In the genomic region with DNA sequence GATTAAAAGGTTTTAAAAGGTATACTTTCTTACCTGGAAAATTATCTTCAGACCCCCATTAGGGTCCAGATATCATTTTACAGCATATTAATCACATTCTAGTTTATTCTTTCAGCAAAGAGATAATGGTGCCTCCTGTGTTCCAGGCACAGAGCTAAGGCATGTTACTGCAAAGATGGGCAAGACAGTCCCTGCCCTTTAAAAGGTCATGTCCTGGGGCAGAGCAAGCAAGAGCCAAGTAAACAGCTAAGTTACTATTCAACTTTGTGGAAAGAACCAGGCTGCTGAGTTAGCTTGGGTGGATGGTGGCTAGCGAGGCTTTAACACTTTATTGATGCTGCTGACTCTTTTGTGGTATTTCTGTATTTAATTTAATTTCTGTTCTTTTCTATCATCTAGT, we compare ENCODE assay signal across 1 cellular context.
TF ChIP-seq lines count a peak whose summit lies in the region.

No MANE protein-coding gene starts in this region.

TF ChIP-seq in HepG2, 621 proteins besides CTCF, POLR2A, EP300 and RAD21 (continued from another document and continues in another):
- TF ChIP-seq ZNF496 (CRISPR knock-in tag; IDR thresholded peaks at IDR 0.05; ENCODE audit: insufficient replicate concordance): no peak
- no peak for TF ChIP-seq SIN3A (IDR thresholded peaks at IDR 0.05; ENCODE audit: borderline replicate concordance, low read depth, low read length)
- no peak for TF ChIP-seq ZNF782 (CRISPR knock-in tag; IDR thresholded peaks at IDR 0.05; ENCODE audit: borderline replicate concordance)
- no peak for TF ChIP-seq ZNF552 (CRISPR knock-in tag; IDR thresholded peaks at IDR 0.05; ENCODE audit: borderline replicate concordance)
- TF ChIP-seq ZNF230 (CRISPR knock-in tag; IDR thresholded peaks at IDR 0.05): no peak
- TF ChIP-seq, protein P1, sequence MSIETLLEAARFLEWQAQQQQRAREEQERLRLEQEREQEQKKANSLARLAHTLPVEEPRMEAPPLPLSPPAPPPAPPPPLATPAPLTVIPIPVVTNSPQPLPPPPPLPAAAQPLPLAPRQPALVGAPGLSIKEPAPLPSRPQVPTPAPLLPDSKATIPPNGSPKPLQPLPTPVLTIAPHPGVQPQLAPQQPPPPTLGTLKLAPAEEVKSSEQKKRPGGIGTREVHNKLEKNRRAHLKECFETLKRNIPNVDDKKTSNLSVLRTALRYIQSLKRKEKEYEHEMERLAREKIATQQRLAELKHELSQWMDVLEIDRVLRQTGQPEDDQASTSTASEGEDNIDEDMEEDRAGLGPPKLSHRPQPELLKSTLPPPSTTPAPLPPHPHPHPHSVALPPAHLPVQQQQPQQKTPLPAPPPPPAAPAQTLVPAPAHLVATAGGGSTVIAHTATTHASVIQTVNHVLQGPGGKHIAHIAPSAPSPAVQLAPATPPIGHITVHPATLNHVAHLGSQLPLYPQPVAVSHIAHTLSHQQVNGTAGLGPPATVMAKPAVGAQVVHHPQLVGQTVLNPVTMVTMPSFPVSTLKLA (IDR thresholded peaks at IDR 0.05): no peak
- TF ChIP-seq ZNF350 (CRISPR knock-in tag; IDR thresholded peaks at IDR 0.05; ENCODE audit: borderline replicate concordance, low read depth): no peak
- TF ChIP-seq ERF (CRISPR knock-in tag; IDR thresholded peaks at IDR 0.05): peak; percentile 61; the same call in 1 of the 2 replicates
- no peak for TF ChIP-seq ZNF136 (CRISPR knock-in tag; IDR thresholded peaks at IDR 0.05; ENCODE audit: low read depth)
- TF ChIP-seq, protein P2, sequence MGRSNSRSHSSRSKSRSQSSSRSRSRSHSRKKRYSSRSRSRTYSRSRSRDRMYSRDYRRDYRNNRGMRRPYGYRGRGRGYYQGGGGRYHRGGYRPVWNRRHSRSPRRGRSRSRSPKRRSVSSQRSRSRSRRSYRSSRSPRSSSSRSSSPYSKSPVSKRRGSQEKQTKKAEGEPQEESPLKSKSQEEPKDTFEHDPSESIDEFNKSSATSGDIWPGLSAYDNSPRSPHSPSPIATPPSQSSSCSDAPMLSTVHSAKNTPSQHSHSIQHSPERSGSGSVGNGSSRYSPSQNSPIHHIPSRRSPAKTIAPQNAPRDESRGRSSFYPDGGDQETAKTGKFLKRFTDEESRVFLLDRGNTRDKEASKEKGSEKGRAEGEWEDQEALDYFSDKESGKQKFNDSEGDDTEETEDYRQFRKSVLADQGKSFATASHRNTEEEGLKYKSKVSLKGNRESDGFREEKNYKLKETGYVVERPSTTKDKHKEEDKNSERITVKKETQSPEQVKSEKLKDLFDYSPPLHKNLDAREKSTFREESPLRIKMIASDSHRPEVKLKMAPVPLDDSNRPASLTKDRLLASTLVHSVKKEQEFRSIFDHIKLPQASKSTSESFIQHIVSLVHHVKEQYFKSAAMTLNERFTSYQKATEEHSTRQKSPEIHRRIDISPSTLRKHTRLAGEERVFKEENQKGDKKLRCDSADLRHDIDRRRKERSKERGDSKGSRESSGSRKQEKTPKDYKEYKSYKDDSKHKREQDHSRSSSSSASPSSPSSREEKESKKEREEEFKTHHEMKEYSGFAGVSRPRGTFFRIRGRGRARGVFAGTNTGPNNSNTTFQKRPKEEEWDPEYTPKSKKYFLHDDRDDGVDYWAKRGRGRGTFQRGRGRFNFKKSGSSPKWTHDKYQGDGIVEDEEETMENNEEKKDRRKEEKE (IDR thresholded peaks at IDR 0.05): no peak
- TF ChIP-seq RFX3 (CRISPR knock-in tag; IDR thresholded peaks at IDR 0.05): no peak
- 0 out of 2 replicates have a peak, but pooled peaks have one; percentile 31 for TF ChIP-seq ZKSCAN8 (CRISPR knock-in tag; IDR thresholded peaks at IDR 0.05; ENCODE audit: borderline replicate concordance)
- no peak for TF ChIP-seq ZNF367 (CRISPR knock-in tag; IDR thresholded peaks at IDR 0.05; ENCODE audit: borderline replicate concordance)
- TF ChIP-seq FOXJ3 (CRISPR knock-in tag; IDR thresholded peaks at IDR 0.05; ENCODE audit: borderline replicate concordance): peak; percentile 46; the same call in 1 of the 2 replicates
- TF ChIP-seq ZMYM3 (CRISPR knock-in tag; IDR thresholded peaks at IDR 0.05): peak; percentile 72
- TF ChIP-seq, protein P3, sequence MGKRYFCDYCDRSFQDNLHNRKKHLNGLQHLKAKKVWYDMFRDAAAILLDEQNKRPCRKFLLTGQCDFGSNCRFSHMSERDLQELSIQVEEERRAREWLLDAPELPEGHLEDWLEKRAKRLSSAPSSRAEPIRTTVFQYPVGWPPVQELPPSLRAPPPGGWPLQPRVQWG (CRISPR knock-in tag; IDR thresholded peaks at IDR 0.05; ENCODE audit: borderline replicate concordance, low read depth): no peak
- TF ChIP-seq, protein P4, sequence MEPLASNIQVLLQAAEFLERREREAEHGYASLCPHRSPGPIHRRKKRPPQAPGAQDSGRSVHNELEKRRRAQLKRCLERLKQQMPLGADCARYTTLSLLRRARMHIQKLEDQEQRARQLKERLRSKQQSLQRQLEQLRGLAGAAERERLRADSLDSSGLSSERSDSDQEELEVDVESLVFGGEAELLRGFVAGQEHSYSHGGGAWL (CRISPR knock-in tag; IDR thresholded peaks at IDR 0.05): no peak
- TF ChIP-seq NR2F1 (CRISPR knock-in tag; IDR thresholded peaks at IDR 0.05): peak; percentile 53 to 95; a peak in 3 of 4 replicates
- TF ChIP-seq CREB1 (IDR thresholded peaks at IDR 0.05): no peak
- TF ChIP-seq CREB1 (CRISPR knock-in tag; IDR thresholded peaks at IDR 0.05): 0 out of 2 replicates have a peak, but pooled peaks have one; percentile 16
- TF ChIP-seq PHF8 (CRISPR knock-in tag; IDR thresholded peaks at IDR 0.05): no peak
- TF ChIP-seq, protein P5, sequence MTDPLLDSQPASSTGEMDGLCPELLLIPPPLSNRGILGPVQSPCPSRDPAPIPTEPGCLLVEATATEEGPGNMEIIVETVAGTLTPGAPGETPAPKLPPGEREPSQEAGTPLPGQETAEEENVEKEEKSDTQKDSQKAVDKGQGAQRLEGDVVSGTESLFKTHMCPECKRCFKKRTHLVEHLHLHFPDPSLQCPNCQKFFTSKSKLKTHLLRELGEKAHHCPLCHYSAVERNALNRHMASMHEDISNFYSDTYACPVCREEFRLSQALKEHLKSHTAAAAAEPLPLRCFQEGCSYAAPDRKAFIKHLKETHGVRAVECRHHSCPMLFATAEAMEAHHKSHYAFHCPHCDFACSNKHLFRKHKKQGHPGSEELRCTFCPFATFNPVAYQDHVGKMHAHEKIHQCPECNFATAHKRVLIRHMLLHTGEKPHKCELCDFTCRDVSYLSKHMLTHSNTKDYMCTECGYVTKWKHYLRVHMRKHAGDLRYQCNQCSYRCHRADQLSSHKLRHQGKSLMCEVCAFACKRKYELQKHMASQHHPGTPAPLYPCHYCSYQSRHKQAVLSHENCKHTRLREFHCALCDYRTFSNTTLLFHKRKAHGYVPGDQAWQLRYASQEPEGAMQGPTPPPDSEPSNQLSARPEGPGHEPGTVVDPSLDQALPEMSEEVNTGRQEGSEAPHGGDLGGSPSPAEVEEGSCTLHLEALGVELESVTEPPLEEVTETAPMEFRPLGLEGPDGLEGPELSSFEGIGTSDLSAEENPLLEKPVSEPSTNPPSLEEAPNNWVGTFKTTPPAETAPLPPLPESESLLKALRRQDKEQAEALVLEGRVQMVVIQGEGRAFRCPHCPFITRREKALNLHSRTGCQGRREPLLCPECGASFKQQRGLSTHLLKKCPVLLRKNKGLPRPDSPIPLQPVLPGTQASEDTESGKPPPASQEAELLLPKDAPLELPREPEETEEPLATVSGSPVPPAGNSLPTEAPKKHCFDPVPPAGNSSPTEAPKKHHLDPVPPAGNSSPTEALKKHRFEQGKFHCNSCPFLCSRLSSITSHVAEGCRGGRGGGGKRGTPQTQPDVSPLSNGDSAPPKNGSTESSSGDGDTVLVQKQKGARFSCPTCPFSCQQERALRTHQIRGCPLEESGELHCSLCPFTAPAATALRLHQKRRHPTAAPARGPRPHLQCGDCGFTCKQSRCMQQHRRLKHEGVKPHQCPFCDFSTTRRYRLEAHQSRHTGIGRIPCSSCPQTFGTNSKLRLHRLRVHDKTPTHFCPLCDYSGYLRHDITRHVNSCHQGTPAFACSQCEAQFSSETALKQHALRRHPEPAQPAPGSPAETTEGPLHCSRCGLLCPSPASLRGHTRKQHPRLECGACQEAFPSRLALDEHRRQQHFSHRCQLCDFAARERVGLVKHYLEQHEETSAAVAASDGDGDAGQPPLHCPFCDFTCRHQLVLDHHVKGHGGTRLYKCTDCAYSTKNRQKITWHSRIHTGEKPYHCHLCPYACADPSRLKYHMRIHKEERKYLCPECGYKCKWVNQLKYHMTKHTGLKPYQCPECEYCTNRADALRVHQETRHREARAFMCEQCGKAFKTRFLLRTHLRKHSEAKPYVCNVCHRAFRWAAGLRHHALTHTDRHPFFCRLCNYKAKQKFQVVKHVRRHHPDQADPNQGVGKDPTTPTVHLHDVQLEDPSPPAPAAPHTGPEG (CRISPR knock-in tag; IDR thresholded peaks at IDR 0.05): no peak
- TF ChIP-seq MED1 (CRISPR knock-in tag; IDR thresholded peaks at IDR 0.05): peak; percentile 56
- TF ChIP-seq, protein P6, sequence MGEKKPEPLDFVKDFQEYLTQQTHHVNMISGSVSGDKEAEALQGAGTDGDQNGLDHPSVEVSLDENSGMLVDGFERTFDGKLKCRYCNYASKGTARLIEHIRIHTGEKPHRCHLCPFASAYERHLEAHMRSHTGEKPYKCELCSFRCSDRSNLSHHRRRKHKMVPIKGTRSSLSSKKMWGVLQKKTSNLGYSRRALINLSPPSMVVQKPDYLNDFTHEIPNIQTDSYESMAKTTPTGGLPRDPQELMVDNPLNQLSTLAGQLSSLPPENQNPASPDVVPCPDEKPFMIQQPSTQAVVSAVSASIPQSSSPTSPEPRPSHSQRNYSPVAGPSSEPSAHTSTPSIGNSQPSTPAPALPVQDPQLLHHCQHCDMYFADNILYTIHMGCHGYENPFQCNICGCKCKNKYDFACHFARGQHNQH (CRISPR knock-in tag; IDR thresholded peaks at IDR 0.05): peak; percentile 34; the same call in 1 of the 2 replicates
- no peak for TF ChIP-seq ZMYM2 (CRISPR knock-in tag; IDR thresholded peaks at IDR 0.05)
- TF ChIP-seq ZNF235 (CRISPR knock-in tag; IDR thresholded peaks at IDR 0.05; ENCODE audit: borderline replicate concordance): no peak
- TF ChIP-seq KDM4B (CRISPR knock-in tag; IDR thresholded peaks at IDR 0.05): no peak
- no peak for TF ChIP-seq ZNF761 (CRISPR knock-in tag; conservative IDR thresholded peaks at IDR 0.05)
- no peak for TF ChIP-seq ZNF12 (CRISPR knock-in tag; IDR thresholded peaks at IDR 0.05)
- peak; percentile 61; the same call in 1 of the 2 replicates for TF ChIP-seq ZNF614 (CRISPR knock-in tag; IDR thresholded peaks at IDR 0.05; ENCODE audit: borderline replicate concordance)
- TF ChIP-seq, protein P7, sequence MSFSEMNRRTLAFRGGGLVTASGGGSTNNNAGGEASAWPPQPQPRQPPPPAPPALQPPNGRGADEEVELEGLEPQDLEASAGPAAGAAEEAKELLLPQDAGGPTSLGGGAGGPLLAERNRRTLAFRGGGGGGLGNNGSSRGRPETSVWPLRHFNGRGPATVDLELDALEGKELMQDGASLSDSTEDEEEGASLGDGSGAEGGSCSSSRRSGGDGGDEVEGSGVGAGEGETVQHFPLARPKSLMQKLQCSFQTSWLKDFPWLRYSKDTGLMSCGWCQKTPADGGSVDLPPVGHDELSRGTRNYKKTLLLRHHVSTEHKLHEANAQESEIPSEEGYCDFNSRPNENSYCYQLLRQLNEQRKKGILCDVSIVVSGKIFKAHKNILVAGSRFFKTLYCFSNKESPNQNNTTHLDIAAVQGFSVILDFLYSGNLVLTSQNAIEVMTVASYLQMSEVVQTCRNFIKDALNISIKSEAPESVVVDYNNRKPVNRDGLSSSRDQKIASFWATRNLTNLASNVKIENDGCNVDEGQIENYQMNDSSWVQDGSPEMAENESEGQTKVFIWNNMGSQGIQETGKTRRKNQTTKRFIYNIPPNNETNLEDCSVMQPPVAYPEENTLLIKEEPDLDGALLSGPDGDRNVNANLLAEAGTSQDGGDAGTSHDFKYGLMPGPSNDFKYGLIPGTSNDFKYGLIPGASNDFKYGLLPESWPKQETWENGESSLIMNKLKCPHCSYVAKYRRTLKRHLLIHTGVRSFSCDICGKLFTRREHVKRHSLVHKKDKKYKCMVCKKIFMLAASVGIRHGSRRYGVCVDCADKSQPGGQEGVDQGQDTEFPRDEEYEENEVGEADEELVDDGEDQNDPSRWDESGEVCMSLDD (CRISPR knock-in tag; IDR thresholded peaks at IDR 0.05; ENCODE audit: borderline replicate concordance): no peak
- no peak for TF ChIP-seq PCBP1 (IDR thresholded peaks at IDR 0.05; ENCODE audit: borderline replicate concordance, low read depth, low read length)
- TF ChIP-seq NR2C2 (CRISPR knock-in tag; IDR thresholded peaks at IDR 0.05; ENCODE audit: borderline replicate concordance): 0 out of 2 replicates have a peak, but pooled peaks have one; percentile 45
- peak; percentile 37; the same call in 1 of the 2 replicates for TF ChIP-seq RBFOX2 (IDR thresholded peaks at IDR 0.05; ENCODE audit: low read depth, low read length)
- TF ChIP-seq NFKBIZ (CRISPR knock-in tag; IDR thresholded peaks at IDR 0.05): no peak
- TF ChIP-seq, protein P8, sequence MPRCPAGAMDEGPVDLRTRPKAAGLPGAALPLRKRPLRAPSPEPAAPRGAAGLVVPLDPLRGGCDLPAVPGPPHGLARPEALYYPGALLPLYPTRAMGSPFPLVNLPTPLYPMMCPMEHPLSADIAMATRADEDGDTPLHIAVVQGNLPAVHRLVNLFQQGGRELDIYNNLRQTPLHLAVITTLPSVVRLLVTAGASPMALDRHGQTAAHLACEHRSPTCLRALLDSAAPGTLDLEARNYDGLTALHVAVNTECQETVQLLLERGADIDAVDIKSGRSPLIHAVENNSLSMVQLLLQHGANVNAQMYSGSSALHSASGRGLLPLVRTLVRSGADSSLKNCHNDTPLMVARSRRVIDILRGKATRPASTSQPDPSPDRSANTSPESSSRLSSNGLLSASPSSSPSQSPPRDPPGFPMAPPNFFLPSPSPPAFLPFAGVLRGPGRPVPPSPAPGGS (CRISPR knock-in tag; IDR thresholded peaks at IDR 0.05): no peak
- no peak for TF ChIP-seq ATRX (CRISPR knock-in tag; IDR thresholded peaks at IDR 0.05; ENCODE audit: borderline replicate concordance)
- TF ChIP-seq, protein P9, sequence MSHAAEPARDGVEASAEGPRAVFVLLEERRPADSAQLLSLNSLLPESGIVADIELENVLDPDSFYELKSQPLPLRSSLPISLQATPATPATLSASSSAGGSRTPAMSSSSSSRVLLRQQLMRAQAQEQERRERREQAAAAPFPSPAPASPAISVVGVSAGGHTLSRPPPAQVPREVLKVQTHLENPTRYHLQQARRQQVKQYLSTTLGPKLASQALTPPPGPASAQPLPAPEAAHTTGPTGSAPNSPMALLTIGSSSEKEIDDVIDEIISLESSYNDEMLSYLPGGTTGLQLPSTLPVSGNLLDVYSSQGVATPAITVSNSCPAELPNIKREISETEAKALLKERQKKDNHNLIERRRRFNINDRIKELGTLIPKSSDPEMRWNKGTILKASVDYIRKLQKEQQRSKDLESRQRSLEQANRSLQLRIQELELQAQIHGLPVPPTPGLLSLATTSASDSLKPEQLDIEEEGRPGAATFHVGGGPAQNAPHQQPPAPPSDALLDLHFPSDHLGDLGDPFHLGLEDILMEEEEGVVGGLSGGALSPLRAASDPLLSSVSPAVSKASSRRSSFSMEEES (CRISPR knock-in tag; IDR thresholded peaks at IDR 0.05): no peak
- TF ChIP-seq PLRG1 (conservative IDR thresholded peaks at IDR 0.05): no peak
- TF ChIP-seq KLF9 (CRISPR knock-in tag; IDR thresholded peaks at IDR 0.05; ENCODE audit: low read depth): no peak
- no peak for TF ChIP-seq ZBTB1 (CRISPR knock-in tag; IDR thresholded peaks at IDR 0.05; ENCODE audit: borderline replicate concordance)
- no peak for TF ChIP-seq ZNF777 (CRISPR knock-in tag; IDR thresholded peaks at IDR 0.05)
- no peak for TF ChIP-seq ZNF253 (CRISPR knock-in tag; IDR thresholded peaks at IDR 0.05; ENCODE audit: borderline replicate concordance)
- TF ChIP-seq SNAPC2 (CRISPR knock-in tag; IDR thresholded peaks at IDR 0.05): no peak
- no peak for TF ChIP-seq RFX5 (IDR thresholded peaks at IDR 0.05; ENCODE audit: low read depth, low read length)
